In genomic region chr11:112279901-112280267, GRCh38 we compare ENCODE assay signal across 8 cellular contexts.
DNase-seq lines count a peak whose midpoint lies in the region; ATAC-seq and TF ChIP-seq lines count a peak whose summit lies in the region.

No MANE protein-coding gene starts in this region.

- POLR2A ChIA-PET in GM10248 (lab: Yijun Ruan, JAX) = interaction anchor here (0.7 to 0.9 kb wide), 3 partner anchors 54 to 812 kb away, joined by 3 to 9 read pairs (median 3); partner anchors contain the start of gene PTS

- ATAC-seq in HG02571 (IDR thresholded peaks at IDR 0.05; ENCODE audit: unreplicated experiment) = peak; percentile 46
- ATAC-seq in central memory CD8-positive, alpha-beta T cell (replicated peaks; ENCODE audit: extremely low read depth, poor library complexity, severe bottlenecking) = peak; percentile 73
- no peak for ATAC-seq in GM18519 (IDR thresholded peaks at IDR 0.05; ENCODE audit: low FRiP score, unreplicated experiment)

- H3K36me3 Mint-ChIP-seq in central memory CD8-positive, alpha-beta T cell (ENCODE audit: insufficient read depth) = peaks cover 2% of the 10 kb centered on the region

- H3K9me3 Mint-ChIP-seq in central memory CD8-positive, alpha-beta T cell = no peaks in the 10 kb centered on the region

- peaks cover 5% of the 10 kb centered on the region for H3K27me3 Mint-ChIP-seq in central memory CD8-positive, alpha-beta T cell

- peak; percentile 79 for DNase-seq in GM10248 (ENCODE audit: extremely low spot score)
- DNase-seq in NCI-H1930 (lab: John Stamatoyannopoulos, UW) = peak; percentile 49 to 68
- DNase-seq in activated CD4-positive, CD25-positive, alpha-beta regulatory T cell (lab: John Stamatoyannopoulos, UW) = peak; percentile 55 to 69 (median 63)
- peak; percentile 47 to 68 for DNase-seq in central memory CD8-positive, alpha-beta T cell (ENCODE audit: low spot score in 2 of 2)
- DNase-seq in kidney tubule cell (ENCODE audit: low spot score) = peak; percentile 49
- peak; percentile 61 for DNase-seq in stimulated activated CD4-positive, alpha-beta T cell treated with anti-CD3 and anti-CD28 coated beads, Interleukin-2, amount 100 ng/mL, for 4 hours (ENCODE audit: low read depth)

- peaks cover 13% of the 10 kb centered on the region for H3K4me1 Mint-ChIP-seq in central memory CD8-positive, alpha-beta T cell

- peak overlapping the region; percentile 88 for H3K4me3 Mint-ChIP-seq in central memory CD8-positive, alpha-beta T cell

- H3K27ac Mint-ChIP-seq in central memory CD8-positive, alpha-beta T cell (ENCODE audit: low read depth) = peak overlapping the region; percentile 56

- TF ChIP-seq CTCF in GM10248 (IDR thresholded peaks at IDR 0.05; ENCODE audit: control extremely low read depth, extremely low read depth, low read depth, missing control alignments) = peak; percentile 84

- CTCF ChIA-PET in GM10248 (lab: Yijun Ruan, JAX) = interaction anchor here (0.6 to 17.5 kb wide), 53 partner anchors 8 to 1238 kb away, joined by 3 to 374 read pairs (median 5); partner anchors contain the start of genes ALG9, PTS, SDHD and TIMM8B
